In genomic region chr6:165617528-165617927, GRCh38 we compare ENCODE assay signal across 23 cellular contexts. TPM values are rescaled to one million over a fixed set of nuclear protein-coding genes. Genes with fewer than 3 reads are reported as not detected.
"Had no signal": no experiment of that assay in that cellular context is flagged by ENCODE, and none has a peak within 500 bp of the region (broad histone marks: within the 10 kb centered on the region; RNA-seq: fewer than 3 reads in every experiment).

No MANE protein-coding gene starts in this region.

- H3K4me1 Mint-ChIP-seq: naive thymus-derived CD8-positive, alpha-beta T cell; stimulated activated memory B cell treated with anti-CD40 and anti-IgM and Interleukin-4, amounts not matched to agents 10 μg/mL and 1 μg/mL and 100 μg/mL, for 72 hours had no signal

- H3K4me3 Mint-ChIP-seq: naive thymus-derived CD8-positive, alpha-beta T cell; stimulated activated memory B cell treated with anti-CD40 and anti-IgM and Interleukin-4, amounts not matched to agents 10 μg/mL and 1 μg/mL and 100 μg/mL, for 72 hours had no signal

- H3K4me1 ChIP-seq: esophagus squamous epithelium, left lung, psoas muscle, sigmoid colon, testis, upper lobe of left lung had no signal

- H3K27me3 Mint-ChIP-seq: stimulated activated memory B cell treated with anti-CD40 and anti-IgM and Interleukin-4, amounts not matched to agents 10 μg/mL and 1 μg/mL and 100 μg/mL, for 72 hours had no signal

- H3K27me3 ChIP-seq: esophagus squamous epithelium, left lung, ovary, sigmoid colon, testis, tibial artery, upper lobe of left lung had no signal

- FAIRE-seq: endothelial cell of umbilical vein, islet of Langerhans, urothelium cell line had no signal

- H3K27ac Mint-ChIP-seq: naive thymus-derived CD8-positive, alpha-beta T cell; stimulated activated memory B cell treated with anti-CD40 and anti-IgM and Interleukin-4, amounts not matched to agents 10 μg/mL and 1 μg/mL and 100 μg/mL, for 72 hours had no signal

- H3K9me3 ChIP-seq: esophagus squamous epithelium, ovary, psoas muscle, sigmoid colon, testis, tibial artery, upper lobe of left lung had no signal

- H3K36me3 Mint-ChIP-seq: naive thymus-derived CD8-positive, alpha-beta T cell; stimulated activated memory B cell treated with anti-CD40 and anti-IgM and Interleukin-4, amounts not matched to agents 10 μg/mL and 1 μg/mL and 100 μg/mL, for 72 hours had no signal

- H3K27ac ChIP-seq: coronary artery, esophagus squamous epithelium, left lung, ovary, psoas muscle, sigmoid colon, testis, upper lobe of left lung had no signal

- DNase-seq: effector memory CD4-positive, alpha-beta T cell; esophagus squamous epithelium; foreskin melanocyte; left cardiac atrium; left lung; naive thymus-derived CD8-positive, alpha-beta T cell; occipital lobe; ovary; posterior cingulate gyrus; psoas muscle; right cardiac atrium; sigmoid colon; stimulated activated CD4-positive, alpha-beta T cell treated with anti-CD3 and anti-CD28 coated beads, Interleukin-4, amount 100 ng/mL, for 4 hours; stimulated activated naive CD8-positive, alpha-beta T cell treated with anti-CD3 and anti-CD28 coated beads, Interleukin-15, Interleukin-2, amounts not matched to agents 100 U/mL and 50 U/mL, for 24 hours; substantia nigra; testis; tibial artery; upper lobe of left lung had no signal

- ATAC-seq: left cardiac atrium; left lung; naive thymus-derived CD8-positive, alpha-beta T cell; psoas muscle; right cardiac atrium; stimulated activated memory B cell treated with anti-CD40 and anti-IgM and Interleukin-4, amounts not matched to agents 10 μg/mL and 1 μg/mL and 100 μg/mL, for 72 hours; stimulated activated naive CD8-positive, alpha-beta T cell treated with anti-CD3 and anti-CD28 coated beads, Interleukin-15, Interleukin-2, amounts not matched to agents 100 U/mL and 50 U/mL, for 24 hours had no signal

- H3K4me3 ChIP-seq: coronary artery, esophagus squamous epithelium, left lung, ovary, psoas muscle, sigmoid colon, testis, tibial artery, upper lobe of left lung had no signal

- H3K36me3 ChIP-seq: esophagus squamous epithelium, left lung, ovary, sigmoid colon, tibial artery, upper lobe of left lung had no signal

RNA-seq across cellular contexts. Expression of gene PDE10A, which starts 45.5 kb away (rescaled TPM):
- total RNA-seq: naive thymus-derived CD8-positive, alpha-beta T cell had no signal
- polyA plus RNA-seq: naive thymus-derived CD8-positive, alpha-beta T cell had no signal
